ENCODE assay signal across 22 cellular contexts in the genomic region with DNA sequence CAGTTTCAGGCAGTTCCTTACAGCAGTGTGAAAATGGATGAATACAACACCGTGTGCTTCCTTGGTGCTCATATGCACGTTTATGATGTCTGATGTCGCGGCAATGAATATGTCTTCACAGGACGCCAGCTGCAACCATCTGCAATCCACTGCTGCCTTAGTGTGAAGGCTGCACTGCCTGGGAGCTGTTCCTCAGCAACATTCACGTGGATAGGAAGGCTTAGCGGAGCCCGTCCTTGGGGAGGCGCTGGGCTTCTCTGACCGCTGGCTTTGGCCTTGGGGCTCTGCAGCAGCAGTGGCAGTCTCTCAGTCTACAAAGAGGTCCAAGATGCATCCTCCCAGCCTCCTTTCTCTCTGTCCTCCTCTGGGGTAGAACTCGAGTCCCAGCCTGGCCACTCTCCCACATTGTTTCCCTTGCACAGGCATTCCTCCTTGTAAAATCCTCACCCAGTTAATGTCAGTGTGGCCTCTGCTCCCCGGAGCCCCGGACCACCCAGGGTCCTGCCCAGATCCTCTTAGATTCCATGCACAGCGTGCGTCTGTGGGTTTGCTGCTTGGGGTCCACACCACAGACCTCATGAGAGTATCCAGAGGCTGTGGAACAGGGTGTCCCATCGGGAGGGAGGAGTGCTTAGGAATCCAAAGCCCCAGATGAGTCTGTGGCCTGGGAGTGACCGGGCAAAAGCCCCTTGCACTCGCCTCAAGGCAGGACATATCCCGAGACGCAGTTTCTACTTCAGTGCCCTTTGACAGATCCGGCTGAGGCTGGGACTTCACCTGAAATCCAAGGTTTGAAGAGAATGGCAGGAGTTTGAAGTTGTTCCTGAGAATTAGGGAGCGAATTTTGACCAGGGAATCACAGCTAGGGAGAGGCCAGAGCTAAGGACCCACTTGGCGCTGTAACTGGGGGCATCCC.
DNase-seq lines count a peak whose midpoint lies in the region; ATAC-seq and TF ChIP-seq lines count a peak whose summit lies in the region.
"Had no signal": no experiment of that assay in that cellular context is flagged by ENCODE, and none has a peak within 500 bp of the region (broad histone marks: within the 10 kb centered on the region; RNA-seq: fewer than 3 reads in every experiment).

No MANE protein-coding gene starts in this region.

- no peaks in the 10 kb centered on the region for H3K9me3 ChIP-seq in GM23248 (ENCODE audit: low read depth)
- no peaks in the 10 kb centered on the region for H3K9me3 ChIP-seq in SJSA1 (replicated peaks)
- H3K9me3 ChIP-seq in mesodermal cell (ENCODE audit: control insufficient read depth, low read length) = no peaks in the 10 kb centered on the region
- H3K9me3 ChIP-seq: left ventricle myocardium inferior, suprapubic skin had no signal

- peak; percentile 8 for ATAC-seq in stimulated activated effector memory CD8-positive, alpha-beta T cell treated with anti-CD3 and anti-CD28 coated beads, Interleukin-12 subunit alpha, Interleukin-12 subunit beta, amount 100 ng/mL, for 72 hours
- ATAC-seq in GM18870 (IDR thresholded peaks at IDR 0.05; ENCODE audit: unreplicated experiment) = no peak
- ATAC-seq: activated CD8-positive, alpha-beta T cell treated with anti-CD3 and anti-CD28 coated beads for 36 hours; activated naive CD8-positive, alpha-beta T cell treated with anti-CD3 and anti-CD28 coated beads, Interleukin-2, amount 50 U/mL, for 24 hours had no signal

- H3K9ac ChIP-seq in GM23248 = no peak overlapping the region; the same call in 1 of the 2 replicates
- H3K9ac ChIP-seq: KMS-11 had no signal

- H3K4me2 ChIP-seq in GM23248 (ENCODE audit: unreplicated experiment) = no peak overlapping the region
- H3K4me2 ChIP-seq: KMS-11, PC-9 had no signal

- H3K27ac ChIP-seq in GM23248 (peak overlapping the region; percentile 86), SJSA1 (peak overlapping the region; percentile 99), mesodermal cell (ENCODE audit: low read depth, low read length, severe bottlenecking) (peak overlapping the region; percentile 5)
- H3K27ac ChIP-seq: KMS-11, PC-9 had no signal

- H3K36me3 Mint-ChIP-seq in stimulated activated effector memory CD8-positive, alpha-beta T cell treated with anti-CD3 and anti-CD28 coated beads, Interleukin-12 subunit alpha, Interleukin-12 subunit beta, amount 100 ng/mL, for 72 hours = no peaks in the 10 kb centered on the region
- no peaks in the 10 kb centered on the region for H3K36me3 Mint-ChIP-seq in progenitor cell of endocrine pancreas (ENCODE audit: insufficient read depth)

- no peaks in the 10 kb centered on the region for H3K9me2 ChIP-seq in GM23248 (ENCODE audit: insufficient read depth)

- no peak overlapping the region for H3K4me3 ChIP-seq in GM23248
- no peak overlapping the region; the same call in 1 of the 2 replicates for H3K4me3 ChIP-seq in SJSA1
- H3K4me3 ChIP-seq in mesodermal cell (ENCODE audit: extremely low read depth, insufficient read depth, low read length, poor library complexity, severe bottlenecking) = no peak overlapping the region
- H3K4me3 ChIP-seq: left ventricle myocardium inferior, PC-9, suprapubic skin had no signal

- H3F3A ChIP-seq in GM23248 (ENCODE audit: insufficient read depth) = peaks cover 57% of the 10 kb centered on the region

- H3K4me3 Mint-ChIP-seq in stimulated activated effector memory CD8-positive, alpha-beta T cell treated with anti-CD3 and anti-CD28 coated beads, Interleukin-12 subunit alpha, Interleukin-12 subunit beta, amount 100 ng/mL, for 72 hours = no peak overlapping the region
- H3K4me3 Mint-ChIP-seq in progenitor cell of endocrine pancreas (ENCODE audit: low read depth) = no peak overlapping the region
- H3K4me3 Mint-ChIP-seq: activated CD8-positive, alpha-beta T cell treated with anti-CD3 and anti-CD28 coated beads for 36 hours; activated naive CD8-positive, alpha-beta T cell treated with anti-CD3 and anti-CD28 coated beads, Interleukin-2, amount 50 U/mL, for 24 hours; CD4-positive, alpha-beta T cell; endodermal cell had no signal

- no peak overlapping the region for H2AFZ ChIP-seq in GM23248
- H2AFZ ChIP-seq: PC-9 had no signal

- H3K4me1 Mint-ChIP-seq in stimulated activated effector memory CD8-positive, alpha-beta T cell treated with anti-CD3 and anti-CD28 coated beads, Interleukin-12 subunit alpha, Interleukin-12 subunit beta, amount 100 ng/mL, for 72 hours = no peaks in the 10 kb centered on the region
- H3K4me1 Mint-ChIP-seq in progenitor cell of endocrine pancreas (ENCODE audit: low read depth) = no peaks in the 10 kb centered on the region
- H3K4me1 Mint-ChIP-seq: activated naive CD8-positive, alpha-beta T cell treated with anti-CD3 and anti-CD28 coated beads, Interleukin-2, amount 50 U/mL, for 24 hours; endodermal cell had no signal

- no peaks in the 10 kb centered on the region for H4K20me1 ChIP-seq in GM23248 (ENCODE audit: insufficient read depth)

- peaks cover 37% of the 10 kb centered on the region for H3K27me3 Mint-ChIP-seq in progenitor cell of endocrine pancreas
- H3K27me3 Mint-ChIP-seq: activated CD8-positive, alpha-beta T cell treated with anti-CD3 and anti-CD28 coated beads for 36 hours; activated naive CD8-positive, alpha-beta T cell treated with anti-CD3 and anti-CD28 coated beads, Interleukin-2, amount 50 U/mL, for 24 hours had no signal

- DNase-seq in GM23248 = no peak
- peak; percentile 96 for DNase-seq in SJSA1 (ENCODE audit: low read depth in 1 of 2, low spot score in 2 of 2)
- no peak for DNase-seq in stimulated activated effector memory CD8-positive, alpha-beta T cell treated with anti-CD3 and anti-CD28 coated beads, Interleukin-12 subunit alpha, Interleukin-12 subunit beta, amount 100 ng/mL, for 72 hours (ENCODE audit: low spot score in 2 of 2)
- DNase-seq in progenitor cell of endocrine pancreas (ENCODE audit: low spot score, unreplicated experiment) = no peak
- DNase-seq in retina = no peak
- DNase-seq: activated CD8-positive, alpha-beta T cell treated with anti-CD3 and anti-CD28 coated beads for 36 hours; activated gamma-delta T cell treated with Interleukin-2 at 50 U/mL for 16 hours; activated naive CD8-positive, alpha-beta T cell treated with anti-CD3 and anti-CD28 coated beads, Interleukin-2, amount 50 U/mL, for 24 hours; CD4-positive, alpha-beta T cell; endodermal cell; GOT3; left ventricle myocardium inferior; NCI-H146; NCI-H510A treated with DMSO at 0.1 percent for 48 hours; NK-92 treated with Interleukin-12 subunit alpha and Interleukin-12 subunit beta, amount 100 ng/mL, for 24 hours; posterior cingulate gyrus; T-helper 1 cell had no signal

- WGBS in GM23248 (ENCODE audit: low coverage in 1 of 2, low lambda C conversion rate in 2 of 2, missing lambda C conversion rate in 2 of 2), 2 experiments = 82 to 83% methylated on average over 23 of the region's 23 CpGs
- 88 to 90% methylated on average over 21 to 23 of the region's 23 CpGs for WGBS in mesodermal cell (ENCODE audit: insufficient coverage in 2 of 2), 2 experiments

- in situ Hi-C loops in GM23248 (cut with MboI) = no loop called here

- peaks cover 60% of the 10 kb centered on the region for H3K4me1 ChIP-seq in GM23248 (ENCODE audit: insufficient read depth)
- peaks cover 56% of the 10 kb centered on the region for H3K4me1 ChIP-seq in SJSA1 (replicated peaks)
- peaks cover 19% of the 10 kb centered on the region for H3K4me1 ChIP-seq in mesodermal cell (ENCODE audit: control insufficient read depth, insufficient read depth, low read length, poor library complexity, severe bottlenecking)

- no peaks in the 10 kb centered on the region for H3K27me3 ChIP-seq in GM23248 (replicated peaks; ENCODE audit: insufficient read depth)
- no peaks in the 10 kb centered on the region for H3K27me3 ChIP-seq in SJSA1 (replicated peaks)
- H3K27me3 ChIP-seq: suprapubic skin had no signal

- no peaks in the 10 kb centered on the region for H3K79me2 ChIP-seq in GM23248 (ENCODE audit: insufficient read depth)

- H3K27ac Mint-ChIP-seq in stimulated activated effector memory CD8-positive, alpha-beta T cell treated with anti-CD3 and anti-CD28 coated beads, Interleukin-12 subunit alpha, Interleukin-12 subunit beta, amount 100 ng/mL, for 72 hours = no peak overlapping the region
- H3K27ac Mint-ChIP-seq in progenitor cell of endocrine pancreas = no peak overlapping the region
- H3K27ac Mint-ChIP-seq: activated CD8-positive, alpha-beta T cell treated with anti-CD3 and anti-CD28 coated beads for 36 hours; activated naive CD8-positive, alpha-beta T cell treated with anti-CD3 and anti-CD28 coated beads, Interleukin-2, amount 50 U/mL, for 24 hours; CD4-positive, alpha-beta T cell; endodermal cell had no signal

- TF ChIP-seq CTCF in progenitor cell of endocrine pancreas (IDR thresholded peaks at IDR 0.05; ENCODE audit: unreplicated experiment) = no peak

- H3K9me3 Mint-ChIP-seq in stimulated activated effector memory CD8-positive, alpha-beta T cell treated with anti-CD3 and anti-CD28 coated beads, Interleukin-12 subunit alpha, Interleukin-12 subunit beta, amount 100 ng/mL, for 72 hours = peaks cover under 1% of the 10 kb centered on the region
- H3K9me3 Mint-ChIP-seq in progenitor cell of endocrine pancreas (ENCODE audit: low read depth) = peaks cover under 1% of the 10 kb centered on the region
- H3K9me3 Mint-ChIP-seq: activated CD8-positive, alpha-beta T cell treated with anti-CD3 and anti-CD28 coated beads for 36 hours; activated naive CD8-positive, alpha-beta T cell treated with anti-CD3 and anti-CD28 coated beads, Interleukin-2, amount 50 U/mL, for 24 hours; CD4-positive, alpha-beta T cell; endodermal cell had no signal

- H3K36me3 ChIP-seq in GM23248 (ENCODE audit: low read depth) (no peaks in the 10 kb centered on the region), SJSA1 (no peaks in the 10 kb centered on the region), mesodermal cell (ENCODE audit: control insufficient read depth, insufficient read depth, low read length) (no peaks in the 10 kb centered on the region)
- H3K36me3 ChIP-seq: left ventricle myocardium inferior, suprapubic skin had no signal

Comparison
In these comparisons a context has a peak if more than half of its experiments do, and no peak if none do; other contexts are left out.
1. DNase-seq: peak in SJSA1 (2 of 2); none in GM23248 (single experiment), stimulated activated effector memory CD8-positive, alpha-beta T cell treated with anti-CD3 and anti-CD28 coated beads, Interleukin-12 subunit alpha, Interleukin-12 subunit beta, amount 100 ng/mL, for 72 hours (0 of 2), progenitor cell of endocrine pancreas (single experiment) and retina (single experiment).
2. H3K27ac ChIP-seq: peak in every context shown above with its lines; median percentile 99 in SJSA1; 86 in GM23248; 5 in mesodermal cell.